12 cellular contexts compared by ENCODE assay signal in the genomic region with DNA sequence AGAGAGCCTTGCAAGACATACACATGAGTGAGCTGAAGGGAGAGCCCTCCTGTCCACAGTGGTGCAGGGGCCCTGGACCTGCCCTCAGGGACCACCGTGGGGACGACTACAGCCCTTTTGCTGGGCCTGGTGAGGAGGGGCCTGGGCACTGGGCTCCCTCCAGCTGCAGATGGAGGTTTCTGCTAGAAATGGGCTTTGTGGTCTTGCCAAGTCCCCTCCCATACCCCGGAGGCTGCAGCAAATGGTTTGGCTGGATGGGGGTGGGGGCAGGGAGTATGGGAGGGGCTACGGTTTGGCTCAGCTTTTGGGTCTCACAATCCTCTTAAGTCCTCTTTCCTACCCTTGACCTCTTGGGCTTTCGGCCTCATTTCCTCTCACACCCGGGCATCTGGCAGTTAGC. TPM values are rescaled to one million over a fixed set of nuclear protein-coding genes. Genes with fewer than 3 reads are reported as not detected.
DNase-seq lines count a peak whose midpoint lies in the region; ATAC-seq and TF ChIP-seq lines count a peak whose summit lies in the region.
"Had no signal": no experiment of that assay in that cellular context is flagged by ENCODE, and none has a peak within 500 bp of the region (broad histone marks: within the 10 kb centered on the region; RNA-seq: fewer than 3 reads in every experiment).

No MANE protein-coding gene starts in this region.

- H2BK120ac ChIP-seq in H9 (ENCODE audit: low read depth, low read length, poor library complexity, severe bottlenecking), result no peak overlapping the region

- H3K14ac ChIP-seq in H9 (ENCODE audit: insufficient read depth, low read length), result no peak overlapping the region

- no peak overlapping the region for H3K56ac ChIP-seq in H9 (ENCODE audit: insufficient read length, low read depth, low read length)

- no peak overlapping the region for H3T11ph ChIP-seq in H9 (ENCODE audit: low read length)

- H4K20me1 ChIP-seq in H9 (ENCODE audit: control insufficient read depth, insufficient read depth, insufficient read length) (no peaks in the 10 kb centered on the region), smooth muscle cell (ENCODE audit: low read depth) (peaks cover 86% of the 10 kb centered on the region), OCI-LY7 (ENCODE audit: insufficient read depth, low read length) (peaks cover 4% of the 10 kb centered on the region; the same call in 1 of the 2 replicates)

- H3K79me2 ChIP-seq in H9 (ENCODE audit: insufficient read depth, low read length), result peaks cover 7% of the 10 kb centered on the region; the same call in 1 of the 2 replicates
- peaks cover 71% of the 10 kb centered on the region for H3K79me2 ChIP-seq in smooth muscle cell (ENCODE audit: low read depth)
- no peaks in the 10 kb centered on the region; the same call in 1 of the 2 replicates for H3K79me2 ChIP-seq in OCI-LY7 (ENCODE audit: insufficient read depth, low read depth, low read length)

- peaks cover 10% of the 10 kb centered on the region; the same call in 1 of the 2 replicates for H3K4me1 ChIP-seq in H9 (ENCODE audit: insufficient read depth, low read length)
- peaks cover 52% of the 10 kb centered on the region for H3K4me1 ChIP-seq in smooth muscle cell (ENCODE audit: low read depth)
- H3K4me1 ChIP-seq in OCI-LY7 (ENCODE audit: insufficient read depth, low read length, poor library complexity, severe bottlenecking), result peaks cover 16% of the 10 kb centered on the region

- H2AK5ac ChIP-seq in H9 (ENCODE audit: insufficient read length, low read length), result no peak overlapping the region

- H4K5ac ChIP-seq in H9 (ENCODE audit: insufficient read length, low read depth, low read length), result no peak overlapping the region

- no peak overlapping the region for H2AFZ ChIP-seq in H9 (ENCODE audit: low read length)
- H2AFZ ChIP-seq in smooth muscle cell (ENCODE audit: low read depth), result no peak overlapping the region
- no peak overlapping the region for H2AFZ ChIP-seq in OCI-LY7 (ENCODE audit: low read length)

- H3K27ac ChIP-seq in H9 (ENCODE audit: insufficient read length, low read depth, low read length), result no peak overlapping the region
- H3K27ac ChIP-seq in smooth muscle cell (ENCODE audit: low read depth), result no peak overlapping the region
- no peak overlapping the region for H3K27ac ChIP-seq in OCI-LY7 (ENCODE audit: low read depth, low read length, poor library complexity, severe bottlenecking)
- H3K27ac ChIP-seq: esophagus muscularis mucosa, upper lobe of left lung had no signal

- no peaks in the 10 kb centered on the region for H3K23me2 ChIP-seq in H9 (ENCODE audit: insufficient read length, low read depth, low read length, poor library complexity, severe bottlenecking)

- no peak overlapping the region for H3K4me3 ChIP-seq in smooth muscle cell
- no peak overlapping the region for H3K4me3 ChIP-seq in OCI-LY7 (ENCODE audit: low read depth, low read length, poor library complexity, severe bottlenecking)
- H3K4me3 ChIP-seq: esophagus muscularis mucosa, lung, upper lobe of left lung had no signal

- no peak overlapping the region for H2BK12ac ChIP-seq in H9 (ENCODE audit: insufficient read length, low read depth, low read length)

- no peak overlapping the region for H2BK5ac ChIP-seq in H9 (ENCODE audit: insufficient read length, low read length)

- H4K8ac ChIP-seq in H9 (replicated peaks; ENCODE audit: insufficient read length, low read depth, low read length), result no peak overlapping the region

- CTCF ChIA-PET in WTC11 (lab: Charles Lee) (interaction anchor here (0.9 to 1.2 kb wide), 3 partner anchors 99 to 329 kb away, joined by 3 read pairs; no protein-coding TSS in a partner anchor), OCI-LY7 (lab: Charles Lee; ENCODE audit: unreplicated experiment) (no interaction called here)

- H3K9me3 ChIP-seq in H9 (ENCODE audit: control insufficient read depth, low read depth, low read length), result no peaks in the 10 kb centered on the region
- H3K9me3 ChIP-seq in smooth muscle cell (replicated peaks; ENCODE audit: low read depth), result no peaks in the 10 kb centered on the region
- H3K9me3 ChIP-seq in OCI-LY7 (ENCODE audit: low read length), result no peaks in the 10 kb centered on the region
- H3K9me3 ChIP-seq: esophagus muscularis mucosa, SK-N-SH, upper lobe of left lung had no signal

- no peak overlapping the region for H3K23ac ChIP-seq in H9 (ENCODE audit: insufficient read length, low read depth, low read length)

- no peak overlapping the region for H2BK15ac ChIP-seq in H9 (ENCODE audit: low read depth, low read length)

- TF ChIP-seq CTCF in H9 (conservative IDR thresholded peaks at IDR 0.05) (no peak), WTC11 (IDR thresholded peaks at IDR 0.05) (no peak), smooth muscle cell (IDR thresholded peaks at IDR 0.05; ENCODE audit: borderline replicate concordance, insufficient read depth, poor library complexity, severe bottlenecking) (no peak), OCI-LY7 (conservative IDR thresholded peaks at IDR 0.05; ENCODE audit: low read length) (no peak)

- DNase-seq in H9 (peak; percentile 80), WTC11 (ENCODE audit: low spot score) (peak; percentile 58), left lobe of liver (ENCODE audit: low spot score) (peak; percentile 33), smooth muscle cell (lab: John Stamatoyannopoulos, UW; ENCODE audit: unreplicated experiment) (no peak), OCI-LY7 (ENCODE audit: low spot score) (no peak)
- no peak for DNase-seq in activated naive CD4-positive, alpha-beta T cell treated with anti-CD3 and anti-CD28 coated beads, Interleukin-2, amount 50 U/mL, for 16 hours
- no peak for DNase-seq in effector CD8-positive, alpha-beta T cell (lab: John Stamatoyannopoulos, UW)
- DNase-seq: SK-N-SH, upper lobe of left lung had no signal

- H3K36me3 ChIP-seq in smooth muscle cell (ENCODE audit: low read depth), result no peaks in the 10 kb centered on the region
- peaks cover 29% of the 10 kb centered on the region for H3K36me3 ChIP-seq in OCI-LY7 (ENCODE audit: insufficient read depth, low read length)
- H3K36me3 ChIP-seq: upper lobe of left lung had no signal

- no peak overlapping the region for H2BK20ac ChIP-seq in H9 (ENCODE audit: low read depth, low read length, poor library complexity, severe bottlenecking)

- H3K4me3 Mint-ChIP-seq in H9, result peak overlapping the region in 1 of 2 experiments; percentile 56; a peak in 1 of 5 replicates
- H3K4me3 Mint-ChIP-seq in WTC11, result no peak overlapping the region
- H3K4me3 Mint-ChIP-seq: CD14-positive monocyte had no signal

- H3K9ac ChIP-seq in H9 (ENCODE audit: extremely low read depth, insufficient read length, low read length) (no peak overlapping the region), smooth muscle cell (ENCODE audit: low read depth) (no peak overlapping the region)
- H3K9ac ChIP-seq: SK-N-SH had no signal

- H3K36me3 Mint-ChIP-seq in H9 (ENCODE audit: insufficient read depth in 1 of 3, low read depth in 3 of 3) (peaks cover 4 to 19% (median 9%) of the 10 kb centered on the region in 3 experiments; a peak in 6 of 7 replicates), WTC11 (no peaks in the 10 kb centered on the region)

- H3K9me2 ChIP-seq in OCI-LY7 (ENCODE audit: insufficient read depth, low read length), result no peaks in the 10 kb centered on the region
- H3K9me2 ChIP-seq: SK-N-SH had no signal

- no peak overlapping the region for H3K18ac ChIP-seq in H9 (ENCODE audit: insufficient read length, low read depth, low read length)

- ATAC-seq in WTC11 (peak; percentile 37), left lobe of liver (no peak)

- H4K91ac ChIP-seq in H9 (ENCODE audit: insufficient read length, low read depth, low read length), result no peak overlapping the region

- H3K79me1 ChIP-seq in H9 (ENCODE audit: insufficient read depth, low read depth, low read length, poor library complexity, severe bottlenecking), result peaks cover 4% of the 10 kb centered on the region

- H3K27me3 ChIP-seq in H9 (ENCODE audit: insufficient read depth, low read length) (no peaks in the 10 kb centered on the region; the same call in 1 of the 2 replicates), smooth muscle cell (ENCODE audit: low read depth) (no peaks in the 10 kb centered on the region)
- H3K27me3 ChIP-seq: esophagus muscularis mucosa, upper lobe of left lung had no signal

- no TSS peak for BruUV-seq in OCI-LY7 (replicated peaks; lab: Mats Ljungman, UMichigan)

- H3K9me3 Mint-ChIP-seq in H9, result no peaks in the 10 kb centered on the region; a peak in 1 of 5 replicates
- H3K9me3 Mint-ChIP-seq in WTC11, result no peaks in the 10 kb centered on the region
- H3K9me3 Mint-ChIP-seq: CD14-positive monocyte had no signal

- POLR2A ChIA-PET in WTC11 (lab: Charles Lee) (no interaction called here), OCI-LY7 (lab: Charles Lee) (no interaction called here)

- intact Hi-C loops in OCI-LY7 (cut with micrococcal nuclease; ENCODE audit: unreplicated experiment), result no loop called here

- H3K4me2 ChIP-seq in H9 (ENCODE audit: insufficient read depth, insufficient read length, low read length) (no peak overlapping the region), smooth muscle cell (peak overlapping the region; percentile 57), OCI-LY7 (ENCODE audit: low read length) (no peak overlapping the region)
- H3K4me2 ChIP-seq: SK-N-SH had no signal

- H3K4ac ChIP-seq in H9 (ENCODE audit: low read depth, low read length), result no peak overlapping the region

- no CpG with 5 or more reads among the region's 6 CpGs for WGBS in H9 (ENCODE audit: extremely low coverage, insufficient read length, low lambda C conversion rate)
- WGBS in smooth muscle cell (ENCODE audit: low lambda C conversion rate), result 44% methylated on average over 6 of the region's 6 CpGs

- peaks cover 6% of the 10 kb centered on the region for H3K27me3 Mint-ChIP-seq in H9 (ENCODE audit: low read depth)
- no peaks in the 10 kb centered on the region for H3K27me3 Mint-ChIP-seq in WTC11 (ENCODE audit: low read depth)

- H3K27ac Mint-ChIP-seq in H9 (peak overlapping the region in 1 of 3 experiments; percentile 24; a peak in 3 of 7 replicates), WTC11 (no peak overlapping the region)

- H3K4me1 Mint-ChIP-seq in H9 (peaks cover 74 to 76% of the 10 kb centered on the region in 2 experiments), WTC11 (peaks cover 75% of the 10 kb centered on the region)

- peaks cover 6% of the 10 kb centered on the region for H3F3A ChIP-seq in smooth muscle cell (ENCODE audit: low read depth)

TF ChIP-seq in WTC11, 78 proteins besides CTCF, POLR2A, EP300 and RAD21 (continues in another document):
- TF ChIP-seq, protein P1, sequence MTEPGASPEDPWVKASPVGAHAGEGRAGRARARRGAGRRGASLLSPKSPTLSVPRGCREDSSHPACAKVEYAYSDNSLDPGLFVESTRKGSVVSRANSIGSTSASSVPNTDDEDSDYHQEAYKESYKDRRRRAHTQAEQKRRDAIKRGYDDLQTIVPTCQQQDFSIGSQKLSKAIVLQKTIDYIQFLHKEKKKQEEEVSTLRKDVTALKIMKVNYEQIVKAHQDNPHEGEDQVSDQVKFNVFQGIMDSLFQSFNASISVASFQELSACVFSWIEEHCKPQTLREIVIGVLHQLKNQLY (CRISPR knock-in tag; IDR thresholded peaks at IDR 0.05), result no peak
- no peak for TF ChIP-seq TCF7 (CRISPR knock-in tag; IDR thresholded peaks at IDR 0.05; ENCODE audit: low read depth)

RNA-seq across cellular contexts. Expression of a gene that starts 21.7 kb away (rescaled TPM):
- total RNA-seq in H9 (2021), result 21.8 and 24.7 TPM in 2 replicates
- total RNA-seq in WTC11 (2021), result 16.4 to 19.3 TPM (median 18.2 TPM) in 3 replicates
- total RNA-seq in left lobe of liver, result 7.3 TPM
- 10.4 and 12.7 TPM in 2 replicates for total RNA-seq in smooth muscle cell
- 3.2 TPM in 2 replicates for polyA plus RNA-seq in smooth muscle cell
- 11.9 and 14.7 TPM in 2 replicates for total RNA-seq in OCI-LY7 (2014; rRNA removed; shearing (Covaris generic))
- total RNA-seq in OCI-LY7 (2022), result 24.8 and 25.2 TPM in 2 replicates

Comparison
In these comparisons a context has a peak if more than half of its experiments do, and no peak if none do; other contexts are left out.
1. DNase-seq: peak in H9 (single experiment), WTC11 (single experiment) and left lobe of liver (single experiment); none in smooth muscle cell (single experiment), activated naive CD4-positive, alpha-beta T cell treated with anti-CD3 and anti-CD28 coated beads, Interleukin-2, amount 50 U/mL, for 16 hours (single experiment), effector CD8-positive, alpha-beta T cell (single experiment) and OCI-LY7 (single experiment).